In genomic region chr5:7856855-7857254, GRCh38 we compare ENCODE assay signal across 8 cellular contexts.
DNase-seq lines count a peak whose midpoint lies in the region; ATAC-seq, FAIRE-seq and TF ChIP-seq lines count a peak whose summit lies in the region.

No MANE protein-coding gene starts in this region.

- no peak for ATAC-seq in HG03432 (IDR thresholded peaks at IDR 0.05; ENCODE audit: unreplicated experiment)

- peak; percentile 80 for TF ChIP-seq CTCF in 22Rv1 (IDR thresholded peaks at IDR 0.05)

- H3K27ac ChIP-seq in 22Rv1 = no peak overlapping the region

- peak; percentile 47 for FAIRE-seq in G401.6 (lab: Jason Lieb, UNC)

- DNase-seq in MV-4-11 (lab: John Stamatoyannopoulos, UW) (peak; percentile 53), SKM-1 (lab: John Stamatoyannopoulos, UW; ENCODE audit: unreplicated experiment) (peak; percentile 44), fibroblast of gingiva (ENCODE audit: low read depth) (peak; percentile 25), nucleus accumbens (lab: John Stamatoyannopoulos, UW) (peak in 31 of 56 donors; percentile 9 to 57 (median 29)), activated gamma-delta T cell treated with Interleukin-2 at 50 U/mL for 16 hours (no peak)
